ENCODE assay signal across 8 cellular contexts in the genomic region with DNA sequence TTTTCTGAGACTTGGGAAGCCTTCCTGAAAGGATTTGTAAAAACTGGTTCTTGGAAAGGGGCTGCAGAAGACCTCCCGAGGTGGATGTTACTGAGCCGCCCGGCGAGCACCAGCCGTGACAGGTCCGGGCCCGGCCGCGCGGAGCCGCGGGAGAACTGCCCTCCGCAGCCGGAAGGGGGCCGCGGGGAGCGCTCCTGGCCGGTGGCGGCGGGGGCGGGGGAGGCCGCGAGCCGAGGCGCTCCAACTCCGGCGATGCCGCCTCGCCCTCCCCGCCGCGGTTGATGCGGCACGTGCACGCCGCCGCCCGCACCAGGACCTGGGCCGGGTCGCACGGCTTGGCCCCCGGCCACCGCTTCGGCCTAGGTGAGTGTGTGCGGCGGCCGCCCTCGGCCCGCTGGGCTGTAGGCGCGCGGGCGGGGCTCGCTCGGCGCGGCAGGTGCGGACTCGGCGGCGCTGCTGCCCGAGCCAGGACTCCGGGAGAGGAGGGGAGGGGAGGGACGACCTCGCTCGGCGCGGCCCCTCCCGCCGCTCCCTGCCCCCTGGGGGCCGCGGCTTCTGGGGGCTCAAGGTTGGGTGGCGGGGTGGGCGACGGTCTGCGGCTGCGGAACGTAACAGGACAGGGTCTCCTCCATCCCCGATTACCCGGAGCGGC. TPM values are rescaled to one million over a fixed set of nuclear protein-coding genes. Genes with fewer than 3 reads are reported as not detected.
DNase-seq lines count a peak whose midpoint lies in the region; ATAC-seq and TF ChIP-seq lines count a peak whose summit lies in the region.

No MANE protein-coding gene starts in this region.

- ATAC-seq in GM19467 (IDR thresholded peaks at IDR 0.05; ENCODE audit: unreplicated experiment) (peak; percentile 54), omental fat pad (ENCODE audit: low FRiP score) (peak; percentile 16), upper lobe of right lung (peak; percentile 85)

- intact Hi-C loops in head of caudate nucleus (cut with DNase I) (loop anchor here (10.0 kb wide), 2 partner anchors 107 to 257 kb away; no protein-coding TSS in a partner anchor), upper lobe of right lung (cut with DNase I) (loop anchor here (10.0 kb wide), 1 partner anchor 717 kb away; no protein-coding TSS in a partner anchor)

- peak; percentile 42 for DNase-seq in DMS153 (lab: John Stamatoyannopoulos, UW)
- DNase-seq in HK-2 (ENCODE audit: unreplicated experiment) = peak; percentile 78
- peak; percentile 6 to 60 for DNase-seq in SJSA1 (ENCODE audit: low read depth in 1 of 2, low spot score in 2 of 2)
- DNase-seq in head of caudate nucleus = peak in 38 of 42 donors; percentile 18 to 83 (median 66)
- DNase-seq in omental fat pad (ENCODE audit: low spot score) = no peak
- peak; percentile 91 for DNase-seq in upper lobe of right lung

- H3K27me3 ChIP-seq in SJSA1 (replicated peaks) (no peaks in the 10 kb centered on the region), upper lobe of right lung (no peaks in the 10 kb centered on the region)

- peak overlapping the region; percentile 85 for H3K27ac Mint-ChIP-seq in activated naive CD4-positive, alpha-beta T cell treated with anti-CD3 and anti-CD28 coated beads, Interleukin-2, amount 50 U/mL, for 24 hours

- H3K4me3 Mint-ChIP-seq in activated naive CD4-positive, alpha-beta T cell treated with anti-CD3 and anti-CD28 coated beads, Interleukin-2, amount 50 U/mL, for 24 hours = peak overlapping the region; percentile 92

- TF ChIP-seq CTCF in omental fat pad (IDR thresholded peaks at IDR 0.05) (no peak), upper lobe of right lung (IDR thresholded peaks at IDR 0.05) (peak; percentile 50)

- H3K9me3 Mint-ChIP-seq in activated naive CD4-positive, alpha-beta T cell treated with anti-CD3 and anti-CD28 coated beads, Interleukin-2, amount 50 U/mL, for 24 hours = no peaks in the 10 kb centered on the region

- H3K4me1 ChIP-seq in SJSA1 (replicated peaks) = peaks cover 11% of the 10 kb centered on the region
- H3K4me1 ChIP-seq in upper lobe of right lung = no peaks in the 10 kb centered on the region

- peaks cover 22% of the 10 kb centered on the region for H3K27me3 Mint-ChIP-seq in activated naive CD4-positive, alpha-beta T cell treated with anti-CD3 and anti-CD28 coated beads, Interleukin-2, amount 50 U/mL, for 24 hours

- no peak overlapping the region for H3K27ac ChIP-seq in SJSA1
- H3K27ac ChIP-seq in upper lobe of right lung = peak overlapping the region; percentile 94

- no peaks in the 10 kb centered on the region for H3K36me3 ChIP-seq in SJSA1
- peaks cover 18% of the 10 kb centered on the region for H3K36me3 ChIP-seq in upper lobe of right lung

- H3K4me3 ChIP-seq in SJSA1 (peak overlapping the region; percentile 63), upper lobe of right lung (peak overlapping the region; percentile 73)

- peaks cover 13% of the 10 kb centered on the region for H3K36me3 Mint-ChIP-seq in activated naive CD4-positive, alpha-beta T cell treated with anti-CD3 and anti-CD28 coated beads, Interleukin-2, amount 50 U/mL, for 24 hours

- peaks cover 22% of the 10 kb centered on the region for H3K4me1 Mint-ChIP-seq in activated naive CD4-positive, alpha-beta T cell treated with anti-CD3 and anti-CD28 coated beads, Interleukin-2, amount 50 U/mL, for 24 hours

- H3K9me3 ChIP-seq in SJSA1 (replicated peaks) = no peaks in the 10 kb centered on the region
- H3K9me3 ChIP-seq in upper lobe of right lung = no peaks in the 10 kb centered on the region

RNA-seq across cellular contexts. Expression of a gene that starts 1.7 kb away (rescaled TPM):
- 0.06 and 2.7 TPM in 2 replicates for total RNA-seq in SJSA1 (2014; rRNA removed; shearing (Covaris generic))
- total RNA-seq in omental fat pad (100 to 1,000 TPM; 168 to 308 (median 256) TPM), upper lobe of right lung (134 TPM)

Comparison
In these comparisons a context has a peak if more than half of its experiments do, and no peak if none do; other contexts are left out.
1. ATAC-seq: peak in every context shown above with its lines; median percentile 85 in upper lobe of right lung; 54 in GM19467; 16 in omental fat pad.
2. RNA of a gene that starts 1.7 kb away (total RNA-seq): 168 to 308 TPM in omental fat pad and 134 TPM in upper lobe of right lung (single experiment); 0.06 to 2.7 TPM in SJSA1; every median in the first group is over 10 times any median in the second.